Comparison of ENCODE assay signal across 7 cellular contexts in the genomic region with DNA sequence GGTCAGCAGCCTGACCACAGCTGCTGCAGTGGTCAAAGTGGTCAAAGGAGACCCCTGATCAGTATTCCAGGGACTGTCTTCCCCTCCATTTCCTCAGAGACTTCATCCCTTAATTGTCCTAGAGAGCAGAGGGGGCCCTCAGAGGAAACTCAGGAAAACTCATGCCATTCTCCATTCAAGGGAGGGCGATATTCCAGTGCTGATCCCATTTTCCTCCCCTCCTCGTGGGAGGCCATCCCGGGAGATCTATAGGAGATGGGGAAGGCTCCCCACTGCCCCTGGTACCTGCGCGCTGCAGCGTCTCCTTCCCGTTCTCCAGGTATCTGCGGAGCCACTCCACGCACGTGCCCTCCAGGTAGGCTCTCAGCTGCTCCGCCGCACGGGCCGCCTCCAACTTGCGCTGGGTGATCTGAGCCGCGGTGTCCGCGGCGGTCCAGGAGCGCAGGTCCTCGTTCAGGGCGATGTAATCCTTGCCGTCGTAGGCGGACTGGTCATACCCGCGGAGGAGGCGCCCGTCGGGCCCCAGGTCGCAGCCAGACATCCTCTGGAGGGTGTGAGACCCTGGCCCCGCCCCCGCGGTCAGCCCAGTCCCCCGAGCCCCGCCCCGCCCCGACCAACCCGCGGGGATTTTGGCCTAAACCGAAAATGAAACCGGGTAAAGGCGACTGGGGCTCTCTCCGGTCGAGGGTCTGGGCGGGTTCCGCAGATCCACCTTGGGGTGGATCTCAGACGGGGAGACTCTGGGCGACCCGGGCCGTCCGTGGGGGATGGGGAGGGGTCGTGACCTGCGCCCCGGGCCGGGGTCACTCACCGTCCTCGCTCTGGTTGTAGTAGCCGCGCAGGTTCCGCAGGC. TPM values are rescaled to one million over a fixed set of nuclear protein-coding genes. Genes with fewer than 3 reads are reported as not detected.
DNase-seq lines count a peak whose midpoint lies in the region; ATAC-seq and TF ChIP-seq lines count a peak whose summit lies in the region.

No MANE protein-coding gene starts in this region.

- ATAC-seq in GM18498 (IDR thresholded peaks at IDR 0.05; ENCODE audit: unreplicated experiment) (peak; percentile 30), HG03103 (IDR thresholded peaks at IDR 0.05; ENCODE audit: low read depth, unreplicated experiment) (peak; percentile 4), right lobe of liver (peak; percentile 70 to 78 (median 74))

- no peak for TF ChIP-seq POLR2A in right lobe of liver (IDR thresholded peaks at IDR 0.05)

- H3K27me3 ChIP-seq in colonic mucosa, result no peaks in the 10 kb centered on the region
- H3K27me3 ChIP-seq in right lobe of liver, result no peaks in the 10 kb centered on the region

- H3K27ac ChIP-seq in colonic mucosa (peak overlapping the region; percentile 98), right lobe of liver (peak overlapping the region; percentile 68 to 98 (median 97))

- no peaks in the 10 kb centered on the region for H3K36me3 ChIP-seq in colonic mucosa
- H3K36me3 ChIP-seq in right lobe of liver, result peaks cover 0 to 3% (median 0%) of the 10 kb centered on the region in 4 donors

- no peaks in the 10 kb centered on the region for H3K4me1 ChIP-seq in colonic mucosa
- no peaks in the 10 kb centered on the region for H3K4me1 ChIP-seq in right lobe of liver

- DNase-seq in T-helper 9 cell (peak; percentile 57), colonic mucosa (peak; percentile 75), right lobe of liver (peak; percentile 76 to 88 (median 83)), UCSD-AML1 (lab: John Stamatoyannopoulos, UW; ENCODE audit: unreplicated experiment) (no peak)
- DNase-seq in stimulated activated CD8-positive, alpha-beta memory T cell treated with anti-CD3 and anti-CD28 coated beads, Interleukin-12 subunit alpha, Interleukin-12 subunit beta, amount 100 ng/mL, for 4 hours (ENCODE audit: low read depth), result peak; percentile 42

- H3K4me3 ChIP-seq in colonic mucosa, result peak overlapping the region; percentile 70
- H3K4me3 ChIP-seq in right lobe of liver, result peak overlapping the region; percentile 53 to 75 (median 69)

- TF ChIP-seq CTCF in colonic mucosa (IDR thresholded peaks at IDR 0.05) (no peak), right lobe of liver (IDR thresholded peaks at IDR 0.05) (no peak)

- 28% methylated on average over 11 of the region's 62 CpGs for whole genome bisulfite sequencing in right lobe of liver (ENCODE audit: insufficient coverage, low coverage, low lambda C conversion rate, missing lambda C conversion rate)

- peak overlapping the region; percentile 84 to 100 for H3K9ac ChIP-seq in colonic mucosa (ENCODE audit: low read depth in 2 of 2, low read length in 2 of 2)

- H3K9me3 ChIP-seq in colonic mucosa (no peaks in the 10 kb centered on the region), right lobe of liver (no peaks in the 10 kb centered on the region)

- intact Hi-C loops in colonic mucosa (cut with DNase I), result loop anchor here (5.0 kb wide), 1 partner anchor 69 kb away; no protein-coding TSS in a partner anchor
- intact Hi-C loops in right lobe of liver (cut with DNase I), result no loop called here

RNA-seq across cellular contexts. Expression of a gene that starts 0.9 kb away (rescaled TPM):
- 1,000 to 10,000 TPM in 1 of 2 donors, 100 to 1,000 TPM in 1; 576 to 1,321 TPM for total RNA-seq in colonic mucosa
- 100 to 1,000 TPM; 245 to 565 (median 439) TPM for total RNA-seq in right lobe of liver

Comparison
In these comparisons a context has a peak if more than half of its experiments do, and no peak if none do; other contexts are left out.
1. ATAC-seq: peak in every context shown above with its lines; median percentile 74 in right lobe of liver; 30 in GM18498; 4 in HG03103.